In genomic region chr5:149489605-149490037, GRCh38 we compare ENCODE assay signal across 1 cellular context.
TF ChIP-seq lines count a peak whose summit lies in the region.

No MANE protein-coding gene starts in this region.

TF ChIP-seq in WTC11, 78 proteins besides CTCF, POLR2A, EP300 and RAD21 (continued from another document):
- TF ChIP-seq, protein P1, sequence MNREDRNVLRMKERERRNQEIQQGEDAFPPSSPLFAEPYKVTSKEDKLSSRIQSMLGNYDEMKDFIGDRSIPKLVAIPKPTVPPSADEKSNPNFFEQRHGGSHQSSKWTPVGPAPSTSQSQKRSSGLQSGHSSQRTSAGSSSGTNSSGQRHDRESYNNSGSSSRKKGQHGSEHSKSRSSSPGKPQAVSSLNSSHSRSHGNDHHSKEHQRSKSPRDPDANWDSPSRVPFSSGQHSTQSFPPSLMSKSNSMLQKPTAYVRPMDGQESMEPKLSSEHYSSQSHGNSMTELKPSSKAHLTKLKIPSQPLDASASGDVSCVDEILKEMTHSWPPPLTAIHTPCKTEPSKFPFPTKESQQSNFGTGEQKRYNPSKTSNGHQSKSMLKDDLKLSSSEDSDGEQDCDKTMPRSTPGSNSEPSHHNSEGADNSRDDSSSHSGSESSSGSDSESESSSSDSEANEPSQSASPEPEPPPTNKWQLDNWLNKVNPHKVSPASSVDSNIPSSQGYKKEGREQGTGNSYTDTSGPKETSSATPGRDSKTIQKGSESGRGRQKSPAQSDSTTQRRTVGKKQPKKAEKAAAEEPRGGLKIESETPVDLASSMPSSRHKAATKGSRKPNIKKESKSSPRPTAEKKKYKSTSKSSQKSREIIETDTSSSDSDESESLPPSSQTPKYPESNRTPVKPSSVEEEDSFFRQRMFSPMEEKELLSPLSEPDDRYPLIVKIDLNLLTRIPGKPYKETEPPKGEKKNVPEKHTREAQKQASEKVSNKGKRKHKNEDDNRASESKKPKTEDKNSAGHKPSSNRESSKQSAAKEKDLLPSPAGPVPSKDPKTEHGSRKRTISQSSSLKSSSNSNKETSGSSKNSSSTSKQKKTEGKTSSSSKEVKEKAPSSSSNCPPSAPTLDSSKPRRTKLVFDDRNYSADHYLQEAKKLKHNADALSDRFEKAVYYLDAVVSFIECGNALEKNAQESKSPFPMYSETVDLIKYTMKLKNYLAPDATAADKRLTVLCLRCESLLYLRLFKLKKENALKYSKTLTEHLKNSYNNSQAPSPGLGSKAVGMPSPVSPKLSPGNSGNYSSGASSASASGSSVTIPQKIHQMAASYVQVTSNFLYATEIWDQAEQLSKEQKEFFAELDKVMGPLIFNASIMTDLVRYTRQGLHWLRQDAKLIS (CRISPR knock-in tag; IDR thresholded peaks at IDR 0.05; ENCODE audit: borderline replicate concordance), result no peak
TF ChIP-seq in WTC11: peak in this region for 2.
